26 cellular contexts compared by ENCODE assay signal in the genomic region with DNA sequence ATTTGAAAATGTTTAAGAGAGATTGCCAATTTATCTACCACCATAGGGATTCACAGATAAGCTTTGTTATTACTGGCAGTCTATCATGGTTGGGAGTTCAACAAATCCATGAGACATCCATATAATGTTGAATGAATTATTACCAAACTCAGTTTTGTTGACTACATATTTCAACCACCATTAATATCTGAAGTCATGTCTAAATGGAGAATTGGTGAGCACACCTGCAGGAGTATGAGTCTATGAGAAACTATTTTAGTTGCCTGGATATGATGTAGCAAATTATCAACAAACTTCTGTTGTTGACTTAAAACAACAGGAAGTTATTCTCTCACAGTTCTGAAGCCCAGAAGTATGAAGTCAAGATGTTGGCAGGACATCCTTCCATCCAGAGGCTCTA.
DNase-seq lines count a peak whose midpoint lies in the region; ATAC-seq, FAIRE-seq and TF ChIP-seq lines count a peak whose summit lies in the region.
"Had no signal": no experiment of that assay in that cellular context is flagged by ENCODE, and none has a peak within 500 bp of the region (broad histone marks: within the 10 kb centered on the region; RNA-seq: fewer than 3 reads in every experiment).

No MANE protein-coding gene starts in this region.

- H3K9ac ChIP-seq in astrocyte (ENCODE audit: low read length) (no peak overlapping the region), trophoblast cell (ENCODE audit: low read length) (no peak overlapping the region)
- H3K9ac ChIP-seq: BLaER1 treated with 17β-estradiol and CSF1 and Interleukin-3, amounts not matched to agents 10 nM and 100 nM had no signal

- H3K9me3 ChIP-seq in astrocyte (ENCODE audit: insufficient read depth, low read depth, low read length) (no peaks in the 10 kb centered on the region), trophoblast cell (ENCODE audit: insufficient read depth, low read depth, low read length) (peaks cover 2% of the 10 kb centered on the region)
- H3K9me3 ChIP-seq: A549, BE2C had no signal

- no peaks in the 10 kb centered on the region for H3K79me1 ChIP-seq in trophoblast cell (ENCODE audit: low read length)

- H2AK5ac ChIP-seq in trophoblast cell (ENCODE audit: low read length) = no peak overlapping the region

- no peaks in the 10 kb centered on the region for H4K20me1 ChIP-seq in astrocyte (ENCODE audit: insufficient read depth, low read length)
- H4K20me1 ChIP-seq: BLaER1 treated with 17β-estradiol and CSF1 and Interleukin-3, amounts not matched to agents 10 nM and 100 nM had no signal

- H3K79me2 ChIP-seq in astrocyte (ENCODE audit: insufficient read depth, low read length) = no peaks in the 10 kb centered on the region
- H3K79me2 ChIP-seq in trophoblast cell (ENCODE audit: control insufficient read depth, insufficient read depth, low read length, poor library complexity) = no peaks in the 10 kb centered on the region

- no peaks in the 10 kb centered on the region for H3K36me3 Mint-ChIP-seq in astrocyte (ENCODE audit: low read depth, unreplicated experiment)
- H3K36me3 Mint-ChIP-seq: CD14-positive monocyte; CD8-positive, alpha-beta memory T cell had no signal

- H3K27ac ChIP-seq in astrocyte (ENCODE audit: low read depth, low read length) (no peak overlapping the region), trophoblast cell (ENCODE audit: low read depth, low read length) (no peak overlapping the region)
- H3K27ac ChIP-seq: A549; BLaER1 treated with 17β-estradiol and CSF1 and Interleukin-3, amounts not matched to agents 10 nM and 100 nM had no signal

- no peak overlapping the region for H4K91ac ChIP-seq in trophoblast cell (ENCODE audit: low read depth, low read length)

- H3K36me3 ChIP-seq in astrocyte (ENCODE audit: insufficient read depth, low read length) (no peaks in the 10 kb centered on the region), trophoblast cell (ENCODE audit: control insufficient read depth in 1 of 2, insufficient read depth in 2 of 2, low read length in 2 of 2) (no peaks in the 10 kb centered on the region)
- H3K36me3 ChIP-seq: BE2C; BLaER1 treated with 17β-estradiol and CSF1 and Interleukin-3, amounts not matched to agents 10 nM and 100 nM had no signal

- no peaks in the 10 kb centered on the region for H3K9me3 Mint-ChIP-seq in astrocyte (ENCODE audit: unreplicated experiment)
- H3K9me3 Mint-ChIP-seq: GM23338, H9 had no signal

- no peak overlapping the region for H2BK120ac ChIP-seq in trophoblast cell (ENCODE audit: insufficient read depth, low read length, poor library complexity)

- no peak overlapping the region for H2BK12ac ChIP-seq in trophoblast cell (ENCODE audit: low read length)

- no peak overlapping the region for H2BK5ac ChIP-seq in trophoblast cell (ENCODE audit: low read depth, low read length, poor library complexity)

- H3K27me3 ChIP-seq in astrocyte (ENCODE audit: insufficient read depth, low read length) = no peaks in the 10 kb centered on the region
- H3K27me3 ChIP-seq in trophoblast cell (ENCODE audit: insufficient read depth, low read length) = no peaks in the 10 kb centered on the region
- H3K27me3 ChIP-seq: BE2C; BLaER1 treated with 17β-estradiol and CSF1 and Interleukin-3, amounts not matched to agents 10 nM and 100 nM had no signal

- H3K4me1 Mint-ChIP-seq in astrocyte (ENCODE audit: low read depth, unreplicated experiment) = no peaks in the 10 kb centered on the region
- H3K4me1 Mint-ChIP-seq: CD14-positive monocyte; CD8-positive, alpha-beta memory T cell had no signal

- H4K12ac ChIP-seq in trophoblast cell (ENCODE audit: low read depth, low read length) = no peak overlapping the region

- no peak overlapping the region for H3K4me2 ChIP-seq in astrocyte (ENCODE audit: low read length)
- no peak overlapping the region for H3K4me2 ChIP-seq in trophoblast cell (ENCODE audit: low read length)
- H3K4me2 ChIP-seq: A549; BLaER1 treated with 17β-estradiol and CSF1 and Interleukin-3, amounts not matched to agents 10 nM and 100 nM; GM23338 had no signal

- no peaks in the 10 kb centered on the region for H3K27me3 Mint-ChIP-seq in astrocyte (ENCODE audit: low read depth, unreplicated experiment)
- H3K27me3 Mint-ChIP-seq: CD4-positive, alpha-beta T cell; CD8-positive, alpha-beta memory T cell had no signal

- H4K8ac ChIP-seq in trophoblast cell (ENCODE audit: low read depth, low read length) = no peak overlapping the region

- H3K4me1 ChIP-seq in astrocyte (ENCODE audit: insufficient read depth, low read length) = no peaks in the 10 kb centered on the region
- H3K4me1 ChIP-seq in trophoblast cell (ENCODE audit: control insufficient read depth in 1 of 2, insufficient read depth in 2 of 2, low read length in 2 of 2) = no peaks in the 10 kb centered on the region
- H3K4me1 ChIP-seq: A549, BE2C had no signal

- no peak overlapping the region for H3K23ac ChIP-seq in trophoblast cell (ENCODE audit: low read length)

- H3K18ac ChIP-seq in trophoblast cell (ENCODE audit: low read length) = no peak overlapping the region

- TF ChIP-seq CTCF in astrocyte (IDR thresholded peaks at IDR 0.05; ENCODE audit: insufficient read depth, low read depth, low read length) = no peak
- no peak for TF ChIP-seq CTCF in fibroblast of pulmonary artery (IDR thresholded peaks at IDR 0.05; ENCODE audit: low read length, missing control alignments)

- no peak for ATAC-seq in HG02623 (IDR thresholded peaks at IDR 0.05; ENCODE audit: unreplicated experiment)
- ATAC-seq: A549, GM12878, GM23338, HCT116 had no signal

- DNase-seq in astrocyte (ENCODE audit: low read depth) (peak; percentile 2), dermis blood vessel endothelial cell (peak; percentile 3), fibroblast of pulmonary artery (ENCODE audit: low read depth) (peak; percentile 37), trophoblast cell (peak; percentile 13 to 71), pons (ENCODE audit: low spot score) (no peak), HTR-8/SVneo (ENCODE audit: insufficient read length, low spot score) (no peak)
- DNase-seq: 8988T; ACHN; AML-193; BE2C; CD4-positive, alpha-beta T cell; CD8-positive, alpha-beta memory T cell; DMS 273 treated with DMSO at 0.1 percent for 48 hours; DMS79; EL; GDM1; H9 had no signal

- no peak overlapping the region for H3K4ac ChIP-seq in trophoblast cell (ENCODE audit: low read depth, low read length)

- no peak overlapping the region for H3K4me3 Mint-ChIP-seq in astrocyte (ENCODE audit: unreplicated experiment)
- H3K4me3 Mint-ChIP-seq: CD14-positive monocyte; CD4-positive, alpha-beta T cell; CD8-positive, alpha-beta memory T cell; GM23338; H9 had no signal

- no peak overlapping the region for H2AFZ ChIP-seq in astrocyte (ENCODE audit: low read depth, low read length)
- H2AFZ ChIP-seq in trophoblast cell (ENCODE audit: insufficient read depth, low read length, poor library complexity) = no peak overlapping the region
- H2AFZ ChIP-seq: GM23338 had no signal

- no peak overlapping the region for H3K27ac Mint-ChIP-seq in astrocyte (ENCODE audit: unreplicated experiment)
- H3K27ac Mint-ChIP-seq: CD14-positive monocyte; CD4-positive, alpha-beta T cell; CD8-positive, alpha-beta memory T cell; GM23338; H9 had no signal

- no peak overlapping the region for H3K4me3 ChIP-seq in astrocyte (ENCODE audit: insufficient read depth, low read depth, low read length)
- H3K4me3 ChIP-seq in fibroblast of pulmonary artery (replicated peaks; ENCODE audit: low read depth, low read length) = no peak overlapping the region
- no peak overlapping the region for H3K4me3 ChIP-seq in trophoblast cell (ENCODE audit: low read depth, low read length)
- H3K4me3 ChIP-seq: A549; BLaER1 treated with 17β-estradiol and CSF1 and Interleukin-3, amounts not matched to agents 10 nM and 100 nM; GM12878; GM23338 had no signal

- no peak for FAIRE-seq in astrocyte (lab: Jason Lieb, UNC)
- FAIRE-seq in HTR-8/SVneo (lab: Jason Lieb, UNC) = no peak
- FAIRE-seq: A549, D721Med, GM12878, GM19239 had no signal

- H3K14ac ChIP-seq in trophoblast cell (ENCODE audit: low read length) = no peak overlapping the region

Comparison
In these comparisons a context has a peak if more than half of its experiments do, and no peak if none do; other contexts are left out.
1. DNase-seq: peak in astrocyte (single experiment), dermis blood vessel endothelial cell (single experiment), fibroblast of pulmonary artery (single experiment) and trophoblast cell (2 of 2); none in pons (single experiment) and HTR-8/SVneo (single experiment).